Comparison of ENCODE assay signal across 17 cellular contexts in the genomic region with DNA sequence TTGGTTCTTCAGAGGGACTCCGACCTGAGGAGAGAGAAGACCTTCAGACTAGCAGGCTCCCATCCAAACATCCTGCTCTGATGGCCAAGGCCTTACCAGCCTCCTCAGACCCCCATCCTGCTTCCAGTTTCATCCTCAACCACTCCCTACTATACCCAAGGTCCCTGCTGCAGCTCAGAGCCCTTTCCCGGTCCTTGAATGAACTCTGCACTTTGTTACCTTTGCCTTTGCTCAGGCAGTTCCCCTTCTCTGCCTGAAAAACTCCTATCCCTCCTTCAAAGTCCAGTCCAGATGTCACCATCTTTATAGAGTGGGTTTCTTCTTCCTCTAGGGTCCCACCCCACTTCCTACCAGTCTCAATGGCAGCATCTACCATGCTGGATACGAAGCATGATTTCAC. TPM values are rescaled to one million over a fixed set of nuclear protein-coding genes. Genes with fewer than 3 reads are reported as not detected.
A peak's percentile ranks its signal among the peaks of the same experiment; 100 is the strongest.
DNase-seq lines count a peak whose midpoint lies in the region; ATAC-seq, FAIRE-seq and TF ChIP-seq lines count a peak whose summit lies in the region.
"Had no signal": no experiment of that assay in that cellular context is flagged by ENCODE, and none has a peak within 500 bp of the region (broad histone marks: within the 10 kb centered on the region; RNA-seq: fewer than 3 reads in every experiment).

No MANE protein-coding gene starts in this region.

- no peaks in the 10 kb centered on the region for H4K20me1 ChIP-seq in K562 (replicated peaks; ENCODE audit: control insufficient read depth, insufficient read depth, low read length)

- H3K9ac ChIP-seq in K562 (ENCODE audit: insufficient read depth in 1 of 2, low read depth in 2 of 2, low read length in 2 of 2) (0 out of 4 replicates have a peak overlapping the region, but pooled peaks of 1 of the 2 experiments have one; percentile 24), mesenchymal stem cell (ENCODE audit: low read length) (no peak overlapping the region)

- H2AFZ ChIP-seq in K562 (ENCODE audit: low read depth, low read length) (no peak overlapping the region), mesenchymal stem cell (ENCODE audit: low read depth, low read length) (no peak overlapping the region)

- H3K4me2 ChIP-seq in K562 (ENCODE audit: insufficient read depth, low read length) (no peak overlapping the region), mesenchymal stem cell (ENCODE audit: low read length, poor library complexity, severe bottlenecking) (no peak overlapping the region)

- no peak overlapping the region for H2BK5ac ChIP-seq in mesenchymal stem cell (ENCODE audit: low read depth, low read length, poor library complexity, severe bottlenecking)

- in situ Hi-C loops in K562 (cut with MboI): no loop called here

- no peaks in the 10 kb centered on the region for H3K36me3 Mint-ChIP-seq in type B pancreatic cell

- no peak overlapping the region for H4K8ac ChIP-seq in mesenchymal stem cell (ENCODE audit: low read length)

- intact Hi-C loops in Right ventricle myocardium inferior (cut with DNase I): no loop called here
- intact Hi-C loops in K562 (cut with micrococcal nuclease): loop anchor here (10.0 kb wide), 1 partner anchor 91 kb away; no protein-coding TSS in a partner anchor

- H3K23ac ChIP-seq in mesenchymal stem cell (ENCODE audit: low read length in 2 of 2): no peak overlapping the region

- peaks cover 0 to 40% of the 10 kb centered on the region in 2 donors for H3K4me1 ChIP-seq in right atrium auricular region
- H3K4me1 ChIP-seq in K562 (replicated peaks in 1 of 2; ENCODE audit: control insufficient read depth in 2 of 2, insufficient read depth in 2 of 2, low read length in 2 of 2): peaks cover 27 to 43% of the 10 kb centered on the region in 2 experiments
- H3K4me1 ChIP-seq in mesenchymal stem cell (ENCODE audit: control insufficient read depth, insufficient read depth, low read depth, low read length): peaks cover 14% of the 10 kb centered on the region

- H3K9me3 Mint-ChIP-seq in type B pancreatic cell: no peaks in the 10 kb centered on the region
- H3K9me3 Mint-ChIP-seq: CD4-positive, alpha-beta T cell had no signal

- peak overlapping the region; percentile 90 to 100 for H2BK12ac ChIP-seq in mesenchymal stem cell (ENCODE audit: low read length in 2 of 2)

- CTCF ChIA-PET in K562 (lab: Yijun Ruan, JAX; ENCODE audit: low intra/inter-chr PET ratio): no interaction called here

- H3K79me2 ChIP-seq in K562 (ENCODE audit: control insufficient read depth, insufficient read depth, low read length): no peaks in the 10 kb centered on the region

- H3K36me3 ChIP-seq in right atrium auricular region (no peaks in the 10 kb centered on the region), K562 (ENCODE audit: control insufficient read depth, insufficient read depth, low read length) (no peaks in the 10 kb centered on the region), mesenchymal stem cell (ENCODE audit: control insufficient read depth in 1 of 2, insufficient read depth in 2 of 2, low read depth in 1 of 2, low read length in 2 of 2) (no peaks in the 10 kb centered on the region)

- H3K4ac ChIP-seq in mesenchymal stem cell (ENCODE audit: low read depth in 1 of 2, low read length in 2 of 2): peak overlapping the region in 1 of 2 experiments; percentile 3

- H3K27ac ChIP-seq in right atrium auricular region (peak overlapping the region; percentile 80 to 89), K562 (ENCODE audit: extremely low read depth, low read depth, low read length) (no peak overlapping the region; the same call in 2 of the 3 replicates), mesenchymal stem cell (ENCODE audit: low read length, poor library complexity, severe bottlenecking) (no peak overlapping the region)
- H3K27ac ChIP-seq: C4-2B had no signal

- ATAC-seq in Right ventricle myocardium inferior (no peak), K562 (no peak), HG02970 (IDR thresholded peaks at IDR 0.05; ENCODE audit: low FRiP score, unreplicated experiment) (no peak)
- ATAC-seq: HCT116 had no signal

- no peak overlapping the region for H2BK120ac ChIP-seq in mesenchymal stem cell (ENCODE audit: low read depth, low read length)

- DNase-seq in right atrium auricular region (ENCODE audit: low spot score) (no peak), Right ventricle myocardium inferior (ENCODE audit: missing footprints) (no peak), K562 (ENCODE audit: extremely low read depth in 1 of 4, low spot score in 3 of 4) (no peak), mesenchymal stem cell (no peak), type B pancreatic cell (ENCODE audit: extremely low spot score, unreplicated experiment) (no peak), erythroblast (lab: John Stamatoyannopoulos, UW) (no peak)
- no peak for DNase-seq in activated CD4-positive, alpha-beta T cell treated with anti-CD3 and anti-CD28 coated beads, Interleukin-2, amount 50 U/mL, for 1 hour
- DNase-seq: AML-193; CD4-positive, alpha-beta T cell; DMS79 treated with DMSO at 0.1 percent for 48 hours; GF-D8; GOT3; H7 had no signal

- no peaks in the 10 kb centered on the region for H3K79me1 ChIP-seq in mesenchymal stem cell (replicated peaks; ENCODE audit: low read length, poor library complexity, severe bottlenecking)

- BruUV-seq in K562 (replicated peaks; lab: Mats Ljungman, UMichigan): no TSS peak

- no peak for TF ChIP-seq RAD21 in K562 (CRISPR knock-in tag; conservative IDR thresholded peaks at IDR 0.05 in 1 of 2, IDR thresholded peaks at IDR 0.05 in 1 of 2)

- no peak for TF ChIP-seq EP300 in K562 (IDR thresholded peaks at IDR 0.05; ENCODE audit: low read length)

- H3K4me3 ChIP-seq in right atrium auricular region (no peak overlapping the region), K562 (no peak overlapping the region), mesenchymal stem cell (ENCODE audit: insufficient read depth in 1 of 2, low read depth in 1 of 2, low read length in 2 of 2) (no peak overlapping the region)

- H3K9me1 ChIP-seq in K562 (ENCODE audit: control insufficient read depth, insufficient read depth, low read length): no peaks in the 10 kb centered on the region

- H2AK5ac ChIP-seq in mesenchymal stem cell (ENCODE audit: low read length, severe bottlenecking): no peak overlapping the region

- H2BK15ac ChIP-seq in mesenchymal stem cell (ENCODE audit: low read depth, poor library complexity, severe bottlenecking): no peak overlapping the region

- H3K4me3 Mint-ChIP-seq in type B pancreatic cell: no peak overlapping the region
- H3K4me3 Mint-ChIP-seq: CD4-positive, alpha-beta T cell had no signal

- POLR2A ChIA-PET in K562 (lab: Yijun Ruan, JAX): interaction anchor here (2.8 kb wide), 1 partner anchor 15 kb away, joined by 21 read pairs; no protein-coding TSS in a partner anchor

- H3K27me3 ChIP-seq in right atrium auricular region (no peaks in the 10 kb centered on the region), K562 (ENCODE audit: control insufficient read depth in 2 of 2, insufficient read depth in 2 of 2, low read length in 2 of 2) (no peaks in the 10 kb centered on the region), mesenchymal stem cell (ENCODE audit: control insufficient read depth in 1 of 2, insufficient read depth in 1 of 2, low read length in 2 of 2) (no peaks in the 10 kb centered on the region)

- 81% methylated on average over 2 of the region's 3 CpGs for WGBS in K562 (ENCODE audit: insufficient coverage, low coverage, missing lambda C conversion rate)
- WGBS in mesenchymal stem cell: 96% methylated on average over 3 of the region's 3 CpGs

- H3K18ac ChIP-seq in mesenchymal stem cell (ENCODE audit: low read depth in 1 of 2, low read length in 2 of 2): peak overlapping the region; percentile 56 to 97

- H3K27me3 Mint-ChIP-seq in type B pancreatic cell: peaks cover 3% of the 10 kb centered on the region
- H3K27me3 Mint-ChIP-seq: CD4-positive, alpha-beta T cell had no signal

- peak overlapping the region in 1 of 2 experiments; percentile 10 for H3K14ac ChIP-seq in mesenchymal stem cell (ENCODE audit: low read length in 2 of 2)

- no peaks in the 10 kb centered on the region for H3K9me3 ChIP-seq in right atrium auricular region
- no peaks in the 10 kb centered on the region for H3K9me3 ChIP-seq in K562 (replicated peaks; ENCODE audit: control insufficient read depth, insufficient read depth, low read depth, low read length)
- H3K9me3 ChIP-seq in mesenchymal stem cell (ENCODE audit: control insufficient read depth, low read length): no peaks in the 10 kb centered on the region

- TF ChIP-seq POLR2A in K562 (conservative IDR thresholded peaks at IDR 0.05) (no peak), erythroblast (IDR thresholded peaks at IDR 0.05; ENCODE audit: low read length) (no peak)

- peak overlapping the region; percentile 56 for H3K27ac Mint-ChIP-seq in type B pancreatic cell
- H3K27ac Mint-ChIP-seq: CD4-positive, alpha-beta T cell had no signal

- TF ChIP-seq CTCF in right atrium auricular region (IDR thresholded peaks at IDR 0.05) (no peak), K562 (IDR thresholded peaks at IDR 0.05 in 2 of 3, conservative IDR thresholded peaks at IDR 0.05 in 1 of 3; ENCODE audit: insufficient read depth in 2 of 3, low read depth in 1 of 3, low read length in 3 of 3) (no peak), type B pancreatic cell (conservative IDR thresholded peaks at IDR 0.05) (no peak)

- no peak for FAIRE-seq in K562 (lab: Jason Lieb, UNC)
- FAIRE-seq: A204.1 had no signal

- no peak overlapping the region for H4K91ac ChIP-seq in mesenchymal stem cell (ENCODE audit: low read length)

- H3K4me1 Mint-ChIP-seq in type B pancreatic cell (ENCODE audit: unreplicated experiment): peaks cover 4% of the 10 kb centered on the region

RNA-seq across cellular contexts. Expression of gene EFCAB12, which starts 13.1 kb away (rescaled TPM):
- total RNA-seq in right atrium auricular region (under 1 TPM in 1 of 2 donors, not detected in 1; 0.28 TPM), Right ventricle myocardium inferior (not detected), K562 (2014; rRNA removed) (0.45 and 0.54 TPM in 2 replicates), K562 (2014; rRNA removed; fragmentation: Illumina TruSeq; extraction: Trizol) (0.29 and 0.44 TPM in 2 replicates), K562 (2015; rRNA removed; fragmentation: Illumina TruSeq; extraction: Trizol) (0.72 and 0.76 TPM in 2 replicates), K562 (2021) (0.95 and 1.1 TPM in 2 replicates), type B pancreatic cell (ENCODE audit: low replicate concordance) (1.2 and 6.0 TPM in 2 replicates)
- total RNA-seq in K562 (2011; cell fraction: chromatin; rRNA removed; ENCODE audit: low replicate concordance): 2.6 and 4.9 TPM in 2 replicates
- total RNA-seq in K562 (2011; cell fraction: nucleolus; rRNA removed): 1.3 and 1.5 TPM in 2 replicates
- 2.2 and 4.1 TPM in 2 replicates for total RNA-seq in K562 (2011; cell fraction: nucleoplasm; rRNA removed)
- polyA plus RNA-seq in K562 (2011; rRNA removed) (0.56 and 0.57 TPM in 2 replicates), K562 (2014; fragmentation: Illumina TruSeq; extraction: Trizol) (0.76 and 0.95 TPM in 2 replicates), K562 (2014; fragmentation: Nextera tagmentation; extraction: Ambion mirVana) (under 1 TPM in 1 of 2 experiments, not detected in 1; 0.08 TPM), K562 (2014; rRNA removed) (0.56 and 0.69 TPM in 2 replicates)
- polyA plus RNA-seq in K562 (2011; cell fraction: cytosol; rRNA removed): 0.31 and 0.46 TPM in 2 replicates
- 2.7 and 8.5 TPM in 2 replicates for polyA plus RNA-seq in K562 (2011; cell fraction: nucleus; rRNA removed)
- polyA plus RNA-seq in K562 (2012): 1.3 and 1.5 TPM in 2 replicates
- 0.46 and 0.93 TPM in 2 replicates for polyA minus RNA-seq in K562 (2011; rRNA and poly(A)+ RNA removed)
- not detected in 2 replicates for polyA minus RNA-seq in K562 (2011; cell fraction: cytosol; rRNA and poly(A)+ RNA removed)
- 1.4 and 1.5 TPM in 2 replicates for polyA minus RNA-seq in K562 (2011; cell fraction: nucleus; rRNA and poly(A)+ RNA removed)
- 0.39 TPM for polyA plus RNA-seq in mesenchymal stem cell (2013, experiment 1 of 2)
- polyA plus RNA-seq in mesenchymal stem cell (2013, experiment 2 of 2): 0.42 TPM

RNA-seq across cellular contexts. Expression of gene MBD4, which starts 24.4 kb away (rescaled TPM):
- 10 to 100 TPM; 17.8 to 26.4 TPM for total RNA-seq in right atrium auricular region
- total RNA-seq in Right ventricle myocardium inferior: 20.2 TPM
- 34.9 and 102 TPM in 2 replicates for total RNA-seq in K562 (2011; cell fraction: chromatin; rRNA removed; ENCODE audit: low replicate concordance)
- 20.8 and 23.4 TPM in 2 replicates for total RNA-seq in K562 (2011; cell fraction: nucleolus; rRNA removed)
- total RNA-seq in K562 (2011; cell fraction: nucleoplasm; rRNA removed): 40.0 and 49.9 TPM in 2 replicates
- total RNA-seq in K562 (2014; rRNA removed): 28.4 and 32.8 TPM in 2 replicates
- 41.7 and 49.6 TPM in 2 replicates for total RNA-seq in K562 (2014; rRNA removed; fragmentation: Illumina TruSeq; extraction: Trizol)
- total RNA-seq in K562 (2015; rRNA removed; fragmentation: Illumina TruSeq; extraction: Trizol): 47.4 and 55.1 TPM in 2 replicates
- 36.3 and 37.9 TPM in 2 replicates for total RNA-seq in K562 (2021)
- 60.2 and 63.9 TPM in 2 replicates for polyA plus RNA-seq in K562 (2011; rRNA removed)
- 13.2 and 24.9 TPM in 2 replicates for polyA plus RNA-seq in K562 (2011; cell fraction: cytosol; rRNA removed)
- polyA plus RNA-seq in K562 (2011; cell fraction: nucleus; rRNA removed): 94.0 and 147 TPM in 2 replicates
- polyA plus RNA-seq in K562 (2012): 27.5 and 38.7 TPM in 2 replicates
- 43.5 and 49.1 TPM in 2 replicates for polyA plus RNA-seq in K562 (2014; fragmentation: Illumina TruSeq; extraction: Trizol)
- 10 to 100 TPM; 13.3 to 16.6 TPM for polyA plus RNA-seq in K562 (2014; fragmentation: Nextera tagmentation; extraction: Ambion mirVana)
- polyA plus RNA-seq in K562 (2014; rRNA removed): 39.0 and 48.0 TPM in 2 replicates
- polyA minus RNA-seq in K562 (2011; rRNA and poly(A)+ RNA removed): 46.8 and 52.4 TPM in 2 replicates
- 12.2 and 21.6 TPM in 2 replicates for polyA minus RNA-seq in K562 (2011; cell fraction: cytosol; rRNA and poly(A)+ RNA removed)
- 42.0 and 96.6 TPM in 2 replicates for polyA minus RNA-seq in K562 (2011; cell fraction: nucleus; rRNA and poly(A)+ RNA removed)
- 32.0 TPM for polyA plus RNA-seq in mesenchymal stem cell (2013, experiment 1 of 2)
- 31.3 TPM for polyA plus RNA-seq in mesenchymal stem cell (2013, experiment 2 of 2)
- total RNA-seq in type B pancreatic cell (ENCODE audit: low replicate concordance): 22.6 and 28.6 TPM in 2 replicates

RNA-seq across cellular contexts. Expression of gene IFT122, which starts 24.6 kb away (rescaled TPM):
- 10 to 100 TPM; 18.5 to 36.9 TPM for total RNA-seq in right atrium auricular region
- total RNA-seq in Right ventricle myocardium inferior: 19.7 TPM
- 118 and 123 TPM in 2 replicates for total RNA-seq in K562 (2011; cell fraction: chromatin; rRNA removed; ENCODE audit: low replicate concordance)
- 58.6 and 64.5 TPM in 2 replicates for total RNA-seq in K562 (2011; cell fraction: nucleolus; rRNA removed)
- 64.7 and 77.3 TPM in 2 replicates for total RNA-seq in K562 (2011; cell fraction: nucleoplasm; rRNA removed)
- total RNA-seq in K562 (2014; rRNA removed): 7.0 and 8.8 TPM in 2 replicates
- total RNA-seq in K562 (2014; rRNA removed; fragmentation: Illumina TruSeq; extraction: Trizol): 7.1 and 8.4 TPM in 2 replicates
- total RNA-seq in K562 (2015; rRNA removed; fragmentation: Illumina TruSeq; extraction: Trizol): 7.7 and 8.2 TPM in 2 replicates
- 11.1 and 12.9 TPM in 2 replicates for total RNA-seq in K562 (2021)
- polyA plus RNA-seq in K562 (2011; rRNA removed): 11.5 and 15.5 TPM in 2 replicates
- polyA plus RNA-seq in K562 (2011; cell fraction: cytosol; rRNA removed): 11.0 and 12.7 TPM in 2 replicates
- polyA plus RNA-seq in K562 (2011; cell fraction: nucleus; rRNA removed): 45.8 and 67.6 TPM in 2 replicates
- 12.8 and 21.8 TPM in 2 replicates for polyA plus RNA-seq in K562 (2012)
- 8.4 and 9.0 TPM in 2 replicates for polyA plus RNA-seq in K562 (2014; fragmentation: Illumina TruSeq; extraction: Trizol)
- polyA plus RNA-seq in K562 (2014; fragmentation: Nextera tagmentation; extraction: Ambion mirVana): 1 to 10 TPM; 2.4 to 7.0 TPM
- polyA plus RNA-seq in K562 (2014; rRNA removed): 9.6 and 11.1 TPM in 2 replicates
- polyA minus RNA-seq in K562 (2011; rRNA and poly(A)+ RNA removed): 26.7 and 28.2 TPM in 2 replicates
- polyA minus RNA-seq in K562 (2011; cell fraction: cytosol; rRNA and poly(A)+ RNA removed): 7.8 and 15.9 TPM in 2 replicates
- 24.5 and 32.7 TPM in 2 replicates for polyA minus RNA-seq in K562 (2011; cell fraction: nucleus; rRNA and poly(A)+ RNA removed)
- polyA plus RNA-seq in mesenchymal stem cell (2013, experiment 1 of 2): 8.0 TPM
- 8.2 TPM for polyA plus RNA-seq in mesenchymal stem cell (2013, experiment 2 of 2)
- 16.9 and 41.6 TPM in 2 replicates for total RNA-seq in type B pancreatic cell (ENCODE audit: low replicate concordance)

Comparison
In these comparisons a context has a peak if more than half of its experiments do, and no peak if none do; other contexts are left out.
1. H3K27ac ChIP-seq: peak in right atrium auricular region (2 of 2); none in K562 (single experiment) and mesenchymal stem cell (single experiment).